8 cellular contexts compared by ENCODE assay signal in the genomic region with DNA sequence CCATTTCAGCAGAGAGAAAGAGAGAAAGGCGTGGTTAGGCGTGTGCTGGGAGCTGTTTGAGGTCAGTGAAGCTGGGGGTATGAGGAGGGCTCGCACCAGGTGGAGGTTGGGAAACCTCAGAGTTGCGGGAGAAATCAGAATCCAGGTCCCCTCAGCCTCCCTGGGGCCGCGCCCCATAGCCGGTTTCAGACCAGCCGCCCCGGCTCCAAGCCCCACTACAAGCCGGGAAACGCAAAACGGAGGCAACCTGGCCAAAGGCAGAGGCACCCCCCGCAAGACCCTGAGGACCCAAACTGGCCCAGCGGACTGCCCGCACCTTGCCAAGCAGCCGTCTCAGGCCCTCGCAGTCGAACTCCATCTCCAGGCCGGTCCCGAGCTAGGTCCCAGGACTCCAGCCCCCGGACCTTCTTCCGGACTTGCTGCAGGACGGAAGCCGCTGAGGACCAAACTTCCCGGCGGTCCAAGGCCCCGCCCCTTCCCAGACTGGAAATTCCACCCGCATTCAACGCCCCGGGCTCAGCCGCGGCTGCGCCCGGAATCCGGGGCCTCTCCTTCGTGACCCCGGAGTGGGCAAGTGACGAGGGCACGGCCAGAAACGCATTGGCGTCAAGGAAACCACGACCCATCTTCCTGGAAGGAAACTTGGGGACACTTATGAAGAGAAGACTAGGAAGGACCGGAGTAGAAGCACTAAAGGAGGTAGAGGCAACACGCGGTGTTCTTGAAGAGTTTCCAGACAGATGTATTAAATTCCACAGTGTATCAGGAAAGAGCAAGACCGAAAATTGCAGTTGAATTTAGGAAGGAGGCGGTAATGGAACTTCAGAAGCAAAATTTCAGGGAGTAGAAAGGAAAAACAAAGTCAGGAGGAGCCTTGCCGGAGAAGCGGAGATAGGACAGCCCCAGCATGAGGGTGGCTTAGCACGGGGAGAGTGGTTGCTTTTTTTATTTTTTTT. TPM values are rescaled to one million over a fixed set of nuclear protein-coding genes. Genes with fewer than 3 reads are reported as not detected.
A peak's percentile ranks its signal among the peaks of the same experiment; 100 is the strongest.
DNase-seq lines count a peak whose midpoint lies in the region; ATAC-seq and TF ChIP-seq lines count a peak whose summit lies in the region.

A gene (minus strand): TSS at position 438 of the 956 bp plus-strand sequence. CDS start 80 bp downstream, at position 358.

- H3K36me3 ChIP-seq in CD8-positive, alpha-beta T cell (ENCODE audit: insufficient read depth, low read length) = no peaks in the 10 kb centered on the region

- H3K27me3 ChIP-seq in CD8-positive, alpha-beta T cell (ENCODE audit: insufficient read depth, low read length) = no peaks in the 10 kb centered on the region

- no peak within 1 kb of the TSS for H3K4me3 Mint-ChIP-seq in CD8-positive, alpha-beta T cell

- peak within 1 kb of the TSS; percentile 57 for H3K27ac ChIP-seq in CD8-positive, alpha-beta T cell (ENCODE audit: low read depth, low read length)

- no peaks in the 10 kb centered on the region for H3K9me3 ChIP-seq in CD8-positive, alpha-beta T cell (ENCODE audit: low read length)

- peak within 1 kb of the TSS; percentile 75 for H3K4me3 ChIP-seq in CD8-positive, alpha-beta T cell (ENCODE audit: low read depth, low read length)

- TF ChIP-seq CTCF in CD8-positive, alpha-beta T cell (IDR thresholded peaks at IDR 0.05) = no peak

- intact Hi-C loops in CD8-positive, alpha-beta T cell (cut with DNase I, micrococcal nuclease) = loop anchor here in 1 of 2 experiments (1.0 to 5.0 kb wide), 4 partner anchors 46 to 110 kb away; a partner anchor contains a TSS

- H3K9me3 Mint-ChIP-seq in CD8-positive, alpha-beta T cell = no peaks in the 10 kb centered on the region

- ATAC-seq in CD8-positive, alpha-beta T cell = peak; percentile 55
- peak; percentile 62 for ATAC-seq in GM19397 (IDR thresholded peaks at IDR 0.05; ENCODE audit: unreplicated experiment)

- H3K4me1 ChIP-seq in CD8-positive, alpha-beta T cell (ENCODE audit: insufficient read depth, low read length) = peaks cover 17% of the 10 kb centered on the region

- POLR2A ChIA-PET in CD8-positive, alpha-beta T cell (lab: Charles Lee) = interaction anchor here (0.6 to 1.4 kb wide), 7 partner anchors 10 to 117 kb away, joined by 3 to 5 read pairs (median 3); a partner anchor contains a TSS

- no peaks in the 10 kb centered on the region for H3K36me3 Mint-ChIP-seq in CD8-positive, alpha-beta T cell

- no peaks in the 10 kb centered on the region for H3K27me3 Mint-ChIP-seq in CD8-positive, alpha-beta T cell (ENCODE audit: low read depth)

- DNase-seq in CD8-positive, alpha-beta T cell = peak; percentile 5 to 67 (median 37)
- DNase-seq in HK-2 (ENCODE audit: unreplicated experiment) (peak; percentile 82), OCI-M1 (lab: John Stamatoyannopoulos, UW) (peak; percentile 85), activated T-helper 1 cell treated with Interleukin-2 at 50 U/mL for 16 hours (ENCODE audit: low read depth) (peak; percentile 41), fibroblast of gingiva (ENCODE audit: low read depth) (peak; percentile 91), myocyte (ENCODE audit: low read depth) (peak; percentile 95)
- DNase-seq in stimulated activated CD8-positive, alpha-beta memory T cell treated with anti-CD3 and anti-CD28 coated beads, Interleukin-7, amount 100 ng/mL, for 24 hours (ENCODE audit: low read depth) = peak; percentile 41

- CTCF ChIA-PET in CD8-positive, alpha-beta T cell (lab: Charles Lee) = interaction anchor here (0.6 to 1.4 kb wide), 4 partner anchors 27 to 176 kb away, joined by 3 to 5 read pairs (median 3); no protein-coding TSS in a partner anchor

- H3K27ac Mint-ChIP-seq in CD8-positive, alpha-beta T cell = no peak within 1 kb of the TSS

- H3K4me1 Mint-ChIP-seq in CD8-positive, alpha-beta T cell (ENCODE audit: low read depth) = peaks cover 10% of the 10 kb centered on the region

RNA-seq across cellular contexts. Expression of the gene that starts here (rescaled TPM):
- total RNA-seq in CD8-positive, alpha-beta T cell = 1 to 10 TPM; 1.1 to 2.1 TPM
- total RNA-seq in myocyte = 24.9 and 27.1 TPM in 2 replicates
- 12.4 TPM for polyA plus RNA-seq in myocyte (2012)

Comparison
In these comparisons a context has a peak if more than half of its experiments do, and no peak if none do; other contexts are left out.
1. Peak in every context shown above with its lines: DNase-seq, ATAC-seq, H3K4me3 ChIP-seq and H3K27ac ChIP-seq.
2. DNase-seq: peak in every context shown above with its lines; median percentile 95 in myocyte; 91 in fibroblast of gingiva; 85 in OCI-M1; 82 in HK-2; 41 in activated T-helper 1 cell treated with Interleukin-2 at 50 U/mL for 16 hours; 41 in stimulated activated CD8-positive, alpha-beta memory T cell treated with anti-CD3 and anti-CD28 coated beads, Interleukin-7, amount 100 ng/mL, for 24 hours; 37 in CD8-positive, alpha-beta T cell.